In genomic region chr4:168309781-168310180, GRCh38 we compare ENCODE assay signal across 14 cellular contexts. TPM values are rescaled to one million over a fixed set of nuclear protein-coding genes. Genes with fewer than 3 reads are reported as not detected.
DNase-seq lines count a peak whose midpoint lies in the region; ATAC-seq and TF ChIP-seq lines count a peak whose summit lies in the region.
"Had no signal": no experiment of that assay in that cellular context is flagged by ENCODE, and none has a peak within 500 bp of the region (broad histone marks: within the 10 kb centered on the region; RNA-seq: fewer than 3 reads in every experiment).

No MANE protein-coding gene starts in this region.

- no peak for TF ChIP-seq POLR2A in ovary (IDR thresholded peaks at IDR 0.05)

- peak; percentile 11 for DNase-seq in EH (ENCODE audit: low read depth)
- peak; percentile 51 for DNase-seq in NCI-H2029 (lab: John Stamatoyannopoulos, UW)
- peak; percentile 15 for DNase-seq in adipocyte (ENCODE audit: low read depth)
- no peak for DNase-seq in left colon
- no peak for DNase-seq in MM.1S
- DNase-seq in ovary, result no peak
- no peak for DNase-seq in activated gamma-delta T cell (lab: John Stamatoyannopoulos, UW)
- DNase-seq: activated CD8-positive, alpha-beta memory T cell treated with anti-CD3 and anti-CD28 coated beads, Interleukin-2, amount 50 U/mL, for 4 hours; retina; stimulated activated naive CD4-positive, alpha-beta T cell treated with Interleukin-2 at 50 U/mL for 16 hours had no signal

- intact Hi-C loops in left colon (cut with DNase I, micrococcal nuclease), result no loop called here
- intact Hi-C loops in ovary (cut with DNase I), result no loop called here

- no peaks in the 10 kb centered on the region for H3K9me2 ChIP-seq in MM.1S (replicated peaks; ENCODE audit: insufficient read depth, low read length)

- TF ChIP-seq EP300 in ovary (IDR thresholded peaks at IDR 0.05), result no peak

- H3K4me2 ChIP-seq in MM.1S (ENCODE audit: low read depth, low read length), result no peak overlapping the region
- H3K4me2 ChIP-seq: BLaER1 treated with 17β-estradiol and CSF1 and Interleukin-3, amounts not matched to agents 10 nM and 100 nM had no signal

- H2AFZ ChIP-seq in MM.1S (ENCODE audit: low read length), result no peak overlapping the region

- no peaks in the 10 kb centered on the region for H3K27me3 ChIP-seq in adipocyte (replicated peaks; ENCODE audit: control insufficient read depth, insufficient read depth, low read length)
- no peaks in the 10 kb centered on the region for H3K27me3 ChIP-seq in MM.1S (replicated peaks; ENCODE audit: insufficient read depth, low read length)
- H3K27me3 ChIP-seq in ovary, result no peaks in the 10 kb centered on the region
- H3K27me3 ChIP-seq: BLaER1 treated with 17β-estradiol and CSF1 and Interleukin-3, amounts not matched to agents 10 nM and 100 nM had no signal

- H3K27ac ChIP-seq in MM.1S (ENCODE audit: low read length), result no peak overlapping the region
- H3K27ac ChIP-seq in ovary, result peak overlapping the region in 1 of 2 donors; percentile 17
- H3K27ac ChIP-seq: BLaER1 treated with 17β-estradiol and CSF1 and Interleukin-3, amounts not matched to agents 10 nM and 100 nM had no signal

- H4K20me1 ChIP-seq in MM.1S (ENCODE audit: insufficient read depth, low read length), result no peaks in the 10 kb centered on the region
- H4K20me1 ChIP-seq: BLaER1 treated with 17β-estradiol and CSF1 and Interleukin-3, amounts not matched to agents 10 nM and 100 nM had no signal

- peaks cover 10% of the 10 kb centered on the region for H3K36me3 ChIP-seq in adipocyte (ENCODE audit: control insufficient read depth, insufficient read depth, low read length, severe bottlenecking)
- no peaks in the 10 kb centered on the region for H3K36me3 ChIP-seq in MM.1S (replicated peaks; ENCODE audit: insufficient read depth, low read length)
- H3K36me3 ChIP-seq in ovary, result no peaks in the 10 kb centered on the region

- H3K9ac ChIP-seq in adipocyte (ENCODE audit: low read length) (no peak overlapping the region), MM.1S (ENCODE audit: low read length) (no peak overlapping the region)
- H3K9ac ChIP-seq: BLaER1 treated with 17β-estradiol and CSF1 and Interleukin-3, amounts not matched to agents 10 nM and 100 nM had no signal

- TF ChIP-seq CTCF in MM.1S (IDR thresholded peaks at IDR 0.05; ENCODE audit: low read length), result no peak
- TF ChIP-seq CTCF in ovary (IDR thresholded peaks at IDR 0.05), result no peak

- ATAC-seq in left colon (peak; percentile 69), GM18870 (IDR thresholded peaks at IDR 0.05; ENCODE audit: unreplicated experiment) (no peak)
- ATAC-seq: HCT116, WTC11 had no signal

- H3K9me3 ChIP-seq in adipocyte (ENCODE audit: control insufficient read depth, low read length) (no peaks in the 10 kb centered on the region), MM.1S (replicated peaks; ENCODE audit: insufficient read depth, low read length) (no peaks in the 10 kb centered on the region), ovary (no peaks in the 10 kb centered on the region)
- H3K9me3 ChIP-seq: BLaER1 treated with 17β-estradiol and CSF1 and Interleukin-3, amounts not matched to agents 10 nM and 100 nM had no signal

- H3K4me3 ChIP-seq in adipocyte (ENCODE audit: low read length) (no peak overlapping the region), MM.1S (ENCODE audit: low read length) (no peak overlapping the region), ovary (no peak overlapping the region)
- H3K4me3 ChIP-seq: BLaER1 treated with 17β-estradiol and CSF1 and Interleukin-3, amounts not matched to agents 10 nM and 100 nM had no signal

- no peaks in the 10 kb centered on the region for H3K79me2 ChIP-seq in MM.1S (ENCODE audit: low read length)

- H3F3A ChIP-seq in MM.1S (ENCODE audit: insufficient read depth, low read length), result no peaks in the 10 kb centered on the region

- whole genome bisulfite sequencing in ovary, 3 donors, result 11 to 16% (median 12%) methylated on average over 2 of the region's 2 CpGs

- H3K4me1 ChIP-seq in adipocyte (ENCODE audit: control insufficient read depth, insufficient read depth, low read length), result no peaks in the 10 kb centered on the region
- H3K4me1 ChIP-seq in MM.1S (ENCODE audit: low read length), result no peaks in the 10 kb centered on the region
- H3K4me1 ChIP-seq in ovary (ENCODE audit: insufficient read depth), result no peaks in the 10 kb centered on the region
- H3K4me1 ChIP-seq: BLaER1 treated with 17β-estradiol and CSF1 and Interleukin-3, amounts not matched to agents 10 nM and 100 nM had no signal

RNA-seq across cellular contexts. Expression of gene DDX60, which starts 8.8 kb away (rescaled TPM):
- 10 to 100 TPM; 76.1 to 98.5 TPM for total RNA-seq in left colon
- 10 to 100 TPM; 15.3 to 31.6 (median 26.0) TPM for total RNA-seq in ovary
- 10 to 100 TPM; 12.0 to 15.5 TPM for polyA plus RNA-seq in ovary

Comparison
In these comparisons a context has a peak if more than half of its experiments do, and no peak if none do; other contexts are left out.
1. DNase-seq: peak in EH (single experiment), NCI-H2029 (single experiment) and adipocyte (single experiment); none in left colon (0 of 2), MM.1S (single experiment), ovary (0 of 5) and activated gamma-delta T cell (single experiment).